22 cellular contexts compared by ENCODE assay signal in genomic region chr1:68426594-68426993, GRCh38. TPM values are rescaled to one million over a fixed set of nuclear protein-coding genes. Genes with fewer than 3 reads are reported as not detected.
DNase-seq lines count a peak whose midpoint lies in the region; ATAC-seq, FAIRE-seq and TF ChIP-seq lines count a peak whose summit lies in the region.
"Had no signal": no experiment of that assay in that cellular context is flagged by ENCODE, and none has a peak within 500 bp of the region (broad histone marks: within the 10 kb centered on the region; RNA-seq: fewer than 3 reads in every experiment).

No MANE protein-coding gene starts in this region.

- no peaks in the 10 kb centered on the region for H3K4me1 ChIP-seq in PC-9 (replicated peaks; ENCODE audit: insufficient read depth)
- peaks cover 6% of the 10 kb centered on the region for H3K4me1 ChIP-seq in body of pancreas
- H3K4me1 ChIP-seq: BLaER1 had no signal

- H3K27ac ChIP-seq in PC-9 (no peak overlapping the region), body of pancreas (no peak overlapping the region)
- H3K27ac ChIP-seq: BLaER1 had no signal

- H4K20me1 ChIP-seq in PC-9 (ENCODE audit: insufficient read depth), result no peaks in the 10 kb centered on the region
- H4K20me1 ChIP-seq: BLaER1 had no signal

- FAIRE-seq in endometrium (lab: Jason Lieb, UNC) (peak; percentile 87), islet of Langerhans (lab: Jason Lieb, UNC) (peak; percentile 21)
- FAIRE-seq: GM12892, GM18507, H54, HTR-8/SVneo had no signal

- TF ChIP-seq CTCF in PC-9 (conservative IDR thresholded peaks at IDR 0.05) (no peak), body of pancreas (IDR thresholded peaks at IDR 0.05) (no peak)

- H2AFZ ChIP-seq in PC-9, result peak overlapping the region; percentile 9; the same call in 1 of the 2 replicates
- H2AFZ ChIP-seq: GM23338 had no signal

- CTCF ChIA-PET in PC-9 (lab: Charles Lee), result no interaction called here

- H3F3A ChIP-seq in PC-9 (ENCODE audit: insufficient read depth, low read depth), result no peaks in the 10 kb centered on the region

- WGBS in body of pancreas, 2 donors, result 86 to 94% methylated on average over 2 of the region's 2 CpGs

- H3K4me2 ChIP-seq in PC-9, result no peak overlapping the region
- H3K4me2 ChIP-seq: BLaER1, GM23338 had no signal

- H3K9me2 ChIP-seq in PC-9 (ENCODE audit: insufficient read depth), result no peaks in the 10 kb centered on the region; the same call in 1 of the 2 replicates

- BruUV-seq in PC-9 (replicated peaks; lab: Mats Ljungman, UMichigan), result no TSS peak

- H3K79me2 ChIP-seq in PC-9 (ENCODE audit: low read depth), result no peaks in the 10 kb centered on the region

- H3K4me3 ChIP-seq in PC-9 (no peak overlapping the region), body of pancreas (no peak overlapping the region)
- H3K4me3 ChIP-seq: BLaER1, GM23338 had no signal

- no peaks in the 10 kb centered on the region for H3K9me3 ChIP-seq in PC-9 (ENCODE audit: insufficient read depth, low read depth)
- H3K9me3 ChIP-seq in body of pancreas, result no peaks in the 10 kb centered on the region
- H3K9me3 ChIP-seq: BLaER1 had no signal

- DNase-seq in GM04504 (ENCODE audit: low read depth) (peak; percentile 29), PC-9 (no peak), OCI-M2 (lab: John Stamatoyannopoulos, UW; ENCODE audit: unreplicated experiment) (no peak), body of pancreas (no peak), DMS114 treated with DMSO at 0.1 percent for 48 hours (lab: John Stamatoyannopoulos, UW; ENCODE audit: unreplicated experiment) (no peak)
- DNase-seq: ACHN; CD4-positive, alpha-beta memory T cell; DMS53; DND-41; HCEC 1CT; HFFc6; Karpas-422; KBM-7 had no signal

- POLR2A ChIA-PET in PC-9 (lab: Charles Lee; ENCODE audit: unreplicated experiment), result no interaction called here

- no peak for ATAC-seq in HG03521 (IDR thresholded peaks at IDR 0.05; ENCODE audit: unreplicated experiment)
- ATAC-seq in body of pancreas, result no peak
- ATAC-seq: GM23338 had no signal

- TF ChIP-seq POLR2A in body of pancreas (IDR thresholded peaks at IDR 0.05), result no peak

- H3K36me3 ChIP-seq in PC-9 (ENCODE audit: low read depth) (no peaks in the 10 kb centered on the region), body of pancreas (replicated peaks in 1 of 2; ENCODE audit: insufficient read depth in 1 of 2, low read depth in 2 of 2) (no peaks in the 10 kb centered on the region)
- H3K36me3 ChIP-seq: BLaER1 had no signal

- no peaks in the 10 kb centered on the region for H3K27me3 ChIP-seq in PC-9 (ENCODE audit: insufficient read depth, low read depth)
- no peaks in the 10 kb centered on the region for H3K27me3 ChIP-seq in body of pancreas
- H3K27me3 ChIP-seq: BLaER1 had no signal

- intact Hi-C loops in PC-9 (cut with micrococcal nuclease; ENCODE audit: unreplicated experiment) (no loop called here), body of pancreas (cut with DNase I) (no loop called here)

RNA-seq across cellular contexts. Expression of gene RPE65, which starts 23.2 kb away (rescaled TPM):
- total RNA-seq in PC-9 (2021) (not detected in 2 replicates), body of pancreas (not detected)
- total RNA-seq: CD4-positive, alpha-beta memory T cell; GM23338; HFFc6 had no signal
